Comparison of ENCODE assay signal across 21 cellular contexts in genomic region chr13:78701383-78701782, GRCh38.
"Had no signal": no experiment of that assay in that cellular context is flagged by ENCODE, and none has a peak within 500 bp of the region (broad histone marks: within the 10 kb centered on the region; RNA-seq: fewer than 3 reads in every experiment).

No MANE protein-coding gene starts in this region.

- H3K36me3 ChIP-seq: esophagus muscularis mucosa, ovary, sigmoid colon, tibial artery had no signal

- H3K9me3 ChIP-seq: esophagus muscularis mucosa, ovary, psoas muscle, sigmoid colon, testis, tibial artery had no signal

- H3K27ac ChIP-seq: dorsolateral prefrontal cortex, esophagus muscularis mucosa, ovary, psoas muscle, sigmoid colon, testis, tibial artery had no signal

- H3K27me3 ChIP-seq: ovary, sigmoid colon, testis, tibial artery had no signal

- DNase-seq: dorsolateral prefrontal cortex; effector CD8-positive, alpha-beta T cell; endodermal cell; kidney; natural killer cell; occipital lobe; ovary; posterior cingulate gyrus; psoas muscle; right cardiac atrium; sigmoid colon; stimulated activated CD4-positive, alpha-beta T cell treated with anti-CD3 and anti-CD28 coated beads, Interleukin-2, amount 100 ng/mL, for 24 hours; stimulated activated CD4-positive, alpha-beta T cell treated with anti-CD3 and anti-CD28 coated beads, Interleukin-4, amount 100 ng/mL, for 24 hours; stimulated activated naive CD4-positive, alpha-beta T cell treated with Interleukin-2 at 50 U/mL for 16 hours; substantia nigra; testis; tibial artery had no signal

- H3K4me1 ChIP-seq: esophagus muscularis mucosa, psoas muscle, sigmoid colon, testis, tibial artery had no signal

- H3K4me3 ChIP-seq: dorsolateral prefrontal cortex, esophagus muscularis mucosa, lung, ovary, psoas muscle, sigmoid colon, testis, tibial artery had no signal

- ATAC-seq: left lobe of liver; natural killer cell; psoas muscle; right cardiac atrium; stimulated activated effector memory CD8-positive, alpha-beta T cell treated with anti-CD3 and anti-CD28 coated beads, Interleukin-12 subunit alpha, Interleukin-12 subunit beta, amount 100 ng/mL, for 72 hours had no signal
